In genomic region chr19:57886046-57886445, GRCh38 we compare ENCODE assay signal across 1 cellular context.
TF ChIP-seq lines count a peak whose summit lies in the region.

No MANE protein-coding gene starts in this region.

TF ChIP-seq in GM23338, 12 proteins besides CTCF, POLR2A, EP300 and RAD21:
- TF ChIP-seq ZNF462 (CRISPR knock-in tag; IDR thresholded peaks at IDR 0.05) (no peak), POLR2AphosphoS5 (IDR thresholded peaks at IDR 0.05; ENCODE audit: low read depth) (no peak), EZH2 (IDR thresholded peaks at IDR 0.05; ENCODE audit: low read depth, unreplicated experiment) (no peak)
